In the genomic region with DNA sequence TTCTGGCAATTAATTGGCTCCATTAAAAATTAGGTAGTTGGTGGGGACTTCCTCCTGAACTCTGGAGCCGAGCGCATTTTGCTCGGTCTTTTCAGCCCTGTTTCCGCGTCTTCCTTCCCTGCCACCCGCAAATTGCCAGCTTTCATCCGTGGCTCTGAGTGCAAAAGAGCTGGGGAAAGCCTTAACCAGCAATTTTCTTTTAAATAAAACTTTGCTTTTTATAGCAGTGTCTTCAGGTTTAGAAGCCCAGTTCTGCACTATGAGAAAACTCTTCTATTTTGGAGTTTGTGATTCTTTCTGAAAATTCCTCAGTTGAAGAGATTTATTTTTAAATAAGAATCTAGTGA, we compare ENCODE assay signal across 8 cellular contexts.
DNase-seq lines count a peak whose midpoint lies in the region; ATAC-seq, FAIRE-seq and TF ChIP-seq lines count a peak whose summit lies in the region.

No MANE protein-coding gene starts in this region.

- peaks cover 20% of the 10 kb centered on the region for H3K36me3 ChIP-seq in SK-N-MC (ENCODE audit: insufficient read depth, low read length)

- FAIRE-seq in GM18507 (lab: Jason Lieb, UNC): peak; percentile 24

- H3K27ac ChIP-seq in SK-N-MC: peak overlapping the region; percentile 90

- DNase-seq in GM18507 (ENCODE audit: extremely low spot score, insufficient read length, low read depth) (no peak), SK-N-MC (ENCODE audit: low read depth, low spot score) (no peak), fibroblast of mammary gland (ENCODE audit: low read depth) (no peak), retinal pigment epithelial cell (ENCODE audit: low read depth) (no peak), NCI-H1105 treated with DMSO at 0.1 percent for 48 hours (lab: John Stamatoyannopoulos, UW) (no peak), NCI-H1048 (lab: John Stamatoyannopoulos, UW) (no peak)
- no peak for DNase-seq in stimulated activated CD4-positive, alpha-beta T cell treated with anti-CD3 and anti-CD28 coated beads, Interleukin-2, amount 100 ng/mL, for 48 hours

- no peak for TF ChIP-seq CTCF in fibroblast of mammary gland (conservative IDR thresholded peaks at IDR 0.05; ENCODE audit: control insufficient read depth, insufficient read depth, low read depth, low read length)
- no peak for TF ChIP-seq CTCF in retinal pigment epithelial cell (conservative IDR thresholded peaks at IDR 0.05; ENCODE audit: low read depth, low read length)

- H3K9me3 ChIP-seq in SK-N-MC (ENCODE audit: low read depth, low read length): 0 out of 2 replicates have a peak, but pooled peaks cover 5% of the 10 kb centered on the region

- H3K9ac ChIP-seq in SK-N-MC (ENCODE audit: insufficient read length): peak overlapping the region; percentile 93

- ATAC-seq in GM19351 (IDR thresholded peaks at IDR 0.05; ENCODE audit: unreplicated experiment): no peak

- H3K4me3 ChIP-seq in SK-N-MC (peak overlapping the region; percentile 81), fibroblast of mammary gland (ENCODE audit: control insufficient read depth, low read depth, low read length) (peak overlapping the region; percentile 91), retinal pigment epithelial cell (ENCODE audit: low read length) (peak overlapping the region; percentile 87)
